ENCODE assay signal across 8 cellular contexts in genomic region chr17:21308931-21309381, GRCh38. TPM values are rescaled to one million over a fixed set of nuclear protein-coding genes. Genes with fewer than 3 reads are reported as not detected.
A peak's percentile ranks its signal among the peaks of the same experiment; 100 is the strongest.
DNase-seq lines count a peak whose midpoint lies in the region; ATAC-seq and TF ChIP-seq lines count a peak whose summit lies in the region.
"Not testable (repeated sequence)": the region's sequence is repeated elsewhere in the genome, so short reads cannot be mapped to it uniquely, and the experiment has no call there.

No MANE protein-coding gene starts in this region.

- CTCF ChIA-PET in activated naive CD4-positive, alpha-beta T cell treated with anti-CD3 and anti-CD28 coated beads, Interleukin-2, amount 10 ng/mL, durations not matched to agents 7 days and 5 days (lab: Charles Lee), result not testable (repeated sequence)

- not testable (repeated sequence) for H3K9me3 ChIP-seq in endodermal cell (ENCODE audit: control insufficient read depth, low read length); psoas muscle; suprapubic skin

- H3K9ac ChIP-seq in endodermal cell (ENCODE audit: extremely low read depth, low read length, poor library complexity, severe bottlenecking), result not testable (repeated sequence)

- not testable (repeated sequence) for TF ChIP-seq CTCF in CD14-positive monocyte (IDR thresholded peaks at IDR 0.05); endodermal cell (conservative IDR thresholded peaks at IDR 0.05); natural killer cell (IDR thresholded peaks at IDR 0.05); psoas muscle (IDR thresholded peaks at IDR 0.05); suprapubic skin (IDR thresholded peaks at IDR 0.05)

- intact Hi-C loops in CD14-positive monocyte (cut with micrococcal nuclease); natural killer cell (cut with micrococcal nuclease): not testable (repeated sequence)
- intact Hi-C loops in psoas muscle (cut with DNase I), result loop anchor here in 1 of 2 donors (10.0 kb wide), 1 partner anchor 366 kb away; no protein-coding TSS in a partner anchor

- H3K4me1 ChIP-seq in endodermal cell (ENCODE audit: control insufficient read depth, insufficient read depth, low read length); psoas muscle; suprapubic skin: not testable (repeated sequence)

- not testable (repeated sequence) for H3K4me3 Mint-ChIP-seq in CD14-positive monocyte; activated naive CD4-positive, alpha-beta T cell treated with anti-CD3 and anti-CD28 coated beads, Interleukin-2, amount 10 ng/mL, durations not matched to agents 7 days and 5 days; endodermal cell; natural killer cell

- DNase-seq in CD14-positive monocyte (ENCODE audit: low spot score) (peak; percentile 21), RPMI8226 (peak; percentile 1), endodermal cell (peak; percentile 43), left lobe of liver (ENCODE audit: low spot score) (peak; percentile 43), psoas muscle (peak; percentile 4 to 38), suprapubic skin (ENCODE audit: low spot score in 2 of 2) (peak; percentile 55 to 74)
- peak; percentile 0 for DNase-seq in activated naive CD4-positive, alpha-beta T cell treated with anti-CD3 and anti-CD28 coated beads, Interleukin-2, amount 10 ng/mL, durations not matched to agents 7 days and 5 days
- DNase-seq in natural killer cell, result not testable (repeated sequence)

- H3K4me3 ChIP-seq in endodermal cell (ENCODE audit: low read length); psoas muscle; suprapubic skin: not testable (repeated sequence)

- H3K36me3 Mint-ChIP-seq in CD14-positive monocyte, result peaks cover 72 to 96% of the 10 kb centered on the region in 2 donors
- H3K36me3 Mint-ChIP-seq in activated naive CD4-positive, alpha-beta T cell treated with anti-CD3 and anti-CD28 coated beads, Interleukin-2, amount 10 ng/mL, durations not matched to agents 7 days and 5 days, result peaks cover 42% of the 10 kb centered on the region
- H3K36me3 Mint-ChIP-seq in endodermal cell (ENCODE audit: low read depth), result peaks cover 37% of the 10 kb centered on the region
- H3K36me3 Mint-ChIP-seq in natural killer cell, result not testable (repeated sequence)

- not testable (repeated sequence) for TF ChIP-seq POLR2A in suprapubic skin (IDR thresholded peaks at IDR 0.05)

- H3K27ac Mint-ChIP-seq in CD14-positive monocyte (peak overlapping the region in 1 of 7 donors; percentile 41), natural killer cell (peak overlapping the region; percentile 19 to 59)
- H3K27ac Mint-ChIP-seq in activated naive CD4-positive, alpha-beta T cell treated with anti-CD3 and anti-CD28 coated beads, Interleukin-2, amount 10 ng/mL, durations not matched to agents 7 days and 5 days; endodermal cell: not testable (repeated sequence)

- not testable (repeated sequence) for TF ChIP-seq EP300 in suprapubic skin (IDR thresholded peaks at IDR 0.05)

- not testable (repeated sequence) for H3K27me3 ChIP-seq in endodermal cell (ENCODE audit: control insufficient read depth, insufficient read depth, low read length, poor library complexity, severe bottlenecking); psoas muscle (ENCODE audit: insufficient read depth in 3 of 3, low read length in 2 of 3); suprapubic skin

- not testable (repeated sequence) for H3K27ac ChIP-seq in endodermal cell (ENCODE audit: low read depth, low read length); psoas muscle; suprapubic skin

- peaks cover 15% of the 10 kb centered on the region for H3K4me1 Mint-ChIP-seq in CD14-positive monocyte
- H3K4me1 Mint-ChIP-seq in activated naive CD4-positive, alpha-beta T cell treated with anti-CD3 and anti-CD28 coated beads, Interleukin-2, amount 10 ng/mL, durations not matched to agents 7 days and 5 days; endodermal cell; natural killer cell: not testable (repeated sequence)

- 91 to 92% methylated on average over 5 to 6 of the region's 6 CpGs for WGBS in endodermal cell (ENCODE audit: insufficient coverage in 1 of 2, insufficient read length in 1 of 2), 2 experiments
- 93 to 94% (median 94%) methylated on average over 6 of the region's 6 CpGs for WGBS in psoas muscle, 3 donors
- 94% methylated on average over 6 of the region's 6 CpGs for WGBS in suprapubic skin

- not testable (repeated sequence) for ATAC-seq in left lobe of liver, natural killer cell, psoas muscle

- H3K36me3 ChIP-seq in endodermal cell (ENCODE audit: control insufficient read depth, insufficient read depth, low read length), result not testable (repeated sequence)
- H3K36me3 ChIP-seq in psoas muscle (ENCODE audit: insufficient read depth in 1 of 2, low read depth in 1 of 2) (peaks cover 0 to 88% of the 10 kb centered on the region in 2 donors), suprapubic skin (peaks cover 82% of the 10 kb centered on the region)

- not testable (repeated sequence) for H3K27me3 Mint-ChIP-seq in CD14-positive monocyte (ENCODE audit: low read depth in 3 of 3); activated naive CD4-positive, alpha-beta T cell treated with anti-CD3 and anti-CD28 coated beads, Interleukin-2, amount 10 ng/mL, durations not matched to agents 7 days and 5 days; endodermal cell (ENCODE audit: insufficient read depth); natural killer cell (ENCODE audit: low read depth in 2 of 2)

- H3K9me3 Mint-ChIP-seq in CD14-positive monocyte (peaks cover 0 to 20% (median 9%) of the 10 kb centered on the region in 7 donors), endodermal cell (peaks cover 23% of the 10 kb centered on the region)
- not testable (repeated sequence) for H3K9me3 Mint-ChIP-seq in activated naive CD4-positive, alpha-beta T cell treated with anti-CD3 and anti-CD28 coated beads, Interleukin-2, amount 10 ng/mL, durations not matched to agents 7 days and 5 days; natural killer cell

RNA-seq across cellular contexts. Expression of gene MAP2K3, which starts 24.4 kb away (rescaled TPM):
- polyA plus RNA-seq in CD14-positive monocyte, result 100 to 1,000 TPM; 107 to 166 TPM
- 10 to 100 TPM; 31.6 to 37.6 TPM for total RNA-seq in endodermal cell
- 18.6 TPM for polyA plus RNA-seq in endodermal cell (2013, experiment 1 of 2)
- polyA plus RNA-seq in endodermal cell (2013, experiment 2 of 2), result 17.7 TPM
- 71.5 TPM for total RNA-seq in left lobe of liver
- 100 to 1,000 TPM; 139 to 165 (median 162) TPM for total RNA-seq in natural killer cell
- total RNA-seq in psoas muscle, result 100 to 1,000 TPM in 2 of 4 donors, 10 to 100 TPM in 2; 64.4 to 126 (median 107) TPM
- polyA plus RNA-seq in psoas muscle, result 100 to 1,000 TPM in 2 of 3 donors, 10 to 100 TPM in 1; 86.3 to 229 (median 146) TPM
- 10 to 100 TPM; 54.5 to 97.4 (median 72.9) TPM for total RNA-seq in suprapubic skin

RNA-seq across cellular contexts. Expression of gene NATD1, which starts 55.7 kb away (rescaled TPM):
- 1 to 10 TPM; 3.0 to 3.8 TPM for polyA plus RNA-seq in CD14-positive monocyte
- total RNA-seq in endodermal cell, result 10 to 100 TPM; 12.2 to 17.2 TPM
- polyA plus RNA-seq in endodermal cell (2013, experiment 1 of 2), result 15.2 TPM
- 13.7 TPM for polyA plus RNA-seq in endodermal cell (2013, experiment 2 of 2)
- total RNA-seq in left lobe of liver, result 5.9 TPM
- 10 to 100 TPM; 10.9 to 16.3 (median 14.1) TPM for total RNA-seq in natural killer cell
- total RNA-seq in psoas muscle, result 10 to 100 TPM; 21.6 to 48.0 (median 24.5) TPM
- 10 to 100 TPM in 2 of 3 donors, 1 to 10 TPM in 1; 4.7 to 15.1 (median 10.5) TPM for polyA plus RNA-seq in psoas muscle
- 10 to 100 TPM; 11.2 to 21.1 (median 14.6) TPM for total RNA-seq in suprapubic skin
